In the genomic region with DNA sequence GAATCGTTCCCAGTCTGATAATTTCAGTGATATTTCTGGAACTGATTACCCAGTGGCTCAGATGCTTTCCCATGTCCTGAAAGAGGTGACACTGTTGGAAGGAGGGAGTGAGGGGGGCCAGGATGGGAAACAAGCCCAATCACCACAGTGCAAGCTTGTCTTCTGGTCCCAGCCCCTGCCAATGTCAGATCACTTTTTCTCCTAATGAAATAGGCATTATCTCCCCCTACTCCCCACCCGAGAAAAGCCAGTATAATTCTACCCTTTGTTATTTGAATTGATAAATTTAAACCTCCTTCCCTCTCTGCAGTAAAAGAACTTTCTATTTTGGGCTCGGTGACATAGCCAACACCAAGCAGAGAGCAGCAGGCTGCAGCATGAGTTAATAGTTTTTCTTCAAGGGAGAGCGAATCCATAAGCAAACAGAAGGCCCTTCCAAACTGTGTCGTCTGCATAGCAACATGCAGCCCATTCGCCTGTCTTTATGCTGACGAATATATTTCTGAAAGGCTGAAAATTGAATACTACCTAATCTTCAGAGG, we compare ENCODE assay signal across 8 cellular contexts. TPM values are rescaled to one million over a fixed set of nuclear protein-coding genes. Genes with fewer than 3 reads are reported as not detected.
A peak's percentile ranks its signal among the peaks of the same experiment; 100 is the strongest.
DNase-seq lines count a peak whose midpoint lies in the region; ATAC-seq and TF ChIP-seq lines count a peak whose summit lies in the region.
"Had no signal": no experiment of that assay in that cellular context is flagged by ENCODE, and none has a peak within 500 bp of the region (broad histone marks: within the 10 kb centered on the region; RNA-seq: fewer than 3 reads in every experiment).

No MANE protein-coding gene starts in this region.

- no peak overlapping the region for H3K27ac Mint-ChIP-seq in Calu3 (ENCODE audit: unreplicated experiment)

- CTCF ChIA-PET in Calu3 (lab: Charles Lee), result no interaction called here

- no peak for ATAC-seq in HG03457 (IDR thresholded peaks at IDR 0.05; ENCODE audit: unreplicated experiment)

- BruUV-seq in Calu3 (replicated peaks; lab: Mats Ljungman, UMichigan), result no TSS peak

- DNase-seq in NCI-H2196 (lab: John Stamatoyannopoulos, UW; ENCODE audit: unreplicated experiment) (peak; percentile 47), cardiac fibroblast (ENCODE audit: low read depth in 2 of 2) (peak; percentile 64 to 71), kidney tubule cell (ENCODE audit: low spot score) (peak; percentile 34), posterior vena cava (ENCODE audit: low spot score) (no peak), Calu3 (no peak)

- H3K27ac ChIP-seq in temporal lobe (ENCODE audit: low read depth, low read length), result peak overlapping the region; percentile 82

- H3K36me3 Mint-ChIP-seq in Calu3 (ENCODE audit: insufficient read depth, unreplicated experiment), result no peaks in the 10 kb centered on the region

- H3K9me3 Mint-ChIP-seq in Calu3 (ENCODE audit: low read depth, unreplicated experiment), result no peaks in the 10 kb centered on the region
- H3K9me3 Mint-ChIP-seq: central memory CD8-positive, alpha-beta T cell had no signal

- intact Hi-C loops in posterior vena cava (cut with DNase I) (no loop called here), Calu3 (cut with micrococcal nuclease; ENCODE audit: unreplicated experiment) (no loop called here)

- peaks cover 17% of the 10 kb centered on the region for H3K4me1 Mint-ChIP-seq in Calu3 (ENCODE audit: low read depth, unreplicated experiment)
- H3K4me1 Mint-ChIP-seq: central memory CD8-positive, alpha-beta T cell had no signal

- H3K27me3 Mint-ChIP-seq in Calu3 (ENCODE audit: unreplicated experiment), result no peaks in the 10 kb centered on the region
- H3K27me3 Mint-ChIP-seq: central memory CD8-positive, alpha-beta T cell had no signal

- H3K4me3 ChIP-seq in cardiac fibroblast (replicated peaks in 1 of 2; ENCODE audit: low read depth in 2 of 2, low read length in 2 of 2), result no peak overlapping the region

- H3K4me3 Mint-ChIP-seq in Calu3 (ENCODE audit: low read depth, unreplicated experiment), result no peak overlapping the region
- H3K4me3 Mint-ChIP-seq: central memory CD8-positive, alpha-beta T cell had no signal

- TF ChIP-seq CTCF in cardiac fibroblast (IDR thresholded peaks at IDR 0.05; ENCODE audit: low read depth, low read length), result no peak
- TF ChIP-seq CTCF in Calu3 (IDR thresholded peaks at IDR 0.05; ENCODE audit: unreplicated experiment), result no peak

RNA-seq across cellular contexts. Expression of a gene that starts 14.6 kb away (rescaled TPM):
- total RNA-seq in temporal lobe (90.2 TPM), posterior vena cava (10 to 100 TPM; 89.2 to 93.4 TPM), Calu3 (2022) (242 and 260 TPM in 2 replicates)

Comparison
In these comparisons a context has a peak if more than half of its experiments do, and no peak if none do; other contexts are left out.
1. DNase-seq: peak in NCI-H2196 (single experiment), cardiac fibroblast (2 of 2) and kidney tubule cell (single experiment); none in posterior vena cava (single experiment) and Calu3 (single experiment).